Comparison of ENCODE assay signal across 10 cellular contexts in the genomic region with DNA sequence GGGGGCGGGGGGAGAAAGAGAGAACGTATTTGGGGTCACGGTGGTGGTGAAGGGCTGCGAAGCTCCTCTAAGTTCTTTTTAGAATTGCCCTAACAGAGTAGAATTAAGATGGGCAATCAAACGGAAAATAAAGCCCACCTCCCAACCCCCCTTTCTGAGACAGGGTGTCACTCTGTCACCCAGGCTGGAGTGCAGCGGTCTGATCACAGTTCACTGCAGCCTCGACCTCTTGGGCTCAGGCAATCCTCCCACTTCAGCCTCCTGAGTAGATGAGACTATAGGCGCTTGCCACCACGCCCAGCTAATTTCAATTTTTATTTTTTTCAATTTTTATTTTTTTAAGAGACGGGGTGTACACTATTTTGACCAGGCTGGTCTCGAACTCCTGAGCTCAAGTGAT. TPM values are rescaled to one million over a fixed set of nuclear protein-coding genes. Genes with fewer than 3 reads are reported as not detected.
DNase-seq lines count a peak whose midpoint lies in the region; ATAC-seq and TF ChIP-seq lines count a peak whose summit lies in the region.
"Had no signal": no experiment of that assay in that cellular context is flagged by ENCODE, and none has a peak within 500 bp of the region (broad histone marks: within the 10 kb centered on the region; RNA-seq: fewer than 3 reads in every experiment).

No MANE protein-coding gene starts in this region.

- peaks cover 12% of the 10 kb centered on the region; the same call in 1 of the 2 replicates for H3F3A ChIP-seq in GM23338 (replicated peaks; ENCODE audit: low read depth)

- peak overlapping the region; percentile 87 for H3K4me3 Mint-ChIP-seq in GM23338

- H3K4me1 Mint-ChIP-seq in GM23338, result peaks cover 39% of the 10 kb centered on the region

- H3K4me2 ChIP-seq in GM23338, result peak overlapping the region; percentile 100
- H3K4me2 ChIP-seq in skeletal muscle satellite cell (ENCODE audit: low read length), result peak overlapping the region; percentile 83
- H3K4me2 ChIP-seq: KMS-11 had no signal

- H3K27ac ChIP-seq in GM23338 (ENCODE audit: low read depth), result peak overlapping the region; percentile 92
- H3K27ac ChIP-seq: KMS-11 had no signal

- no peak overlapping the region for H3K27ac Mint-ChIP-seq in GM23338

- H3K9ac ChIP-seq in skeletal muscle satellite cell (ENCODE audit: low read depth, low read length), result peak overlapping the region; percentile 98
- H3K9ac ChIP-seq: KMS-11 had no signal

- H2AFZ ChIP-seq in GM23338, result peak overlapping the region; percentile 79

- TF ChIP-seq CTCF in GM23338 (conservative IDR thresholded peaks at IDR 0.05; ENCODE audit: low read depth in 2 of 2) (no peak), astrocyte of the cerebellum (IDR thresholded peaks at IDR 0.05; ENCODE audit: low read depth, low read length, missing control alignments) (no peak)

- no peaks in the 10 kb centered on the region; the same call in 2 of the 3 replicates for H3K9me3 Mint-ChIP-seq in GM23338

- H3K27me3 ChIP-seq in GM23338 (ENCODE audit: insufficient read depth), result peaks cover 34% of the 10 kb centered on the region
- H3K27me3 ChIP-seq in skeletal muscle satellite cell (ENCODE audit: control insufficient read depth, insufficient read depth, low read length), result no peaks in the 10 kb centered on the region

- H3K27me3 Mint-ChIP-seq in GM23338 (ENCODE audit: insufficient read depth, low read depth, poor library complexity), result peaks cover 33% of the 10 kb centered on the region

- no peaks in the 10 kb centered on the region for H3K36me3 ChIP-seq in GM23338 (ENCODE audit: insufficient read depth)
- H3K36me3 ChIP-seq in skeletal muscle satellite cell (ENCODE audit: insufficient read depth, low read length), result peaks cover 8% of the 10 kb centered on the region

- in situ Hi-C loops in astrocyte of the cerebellum (cut with HindIII; ENCODE audit: low sequenced_read_pairs), result loop anchor here (5.0 kb wide), 1 partner anchor 94 kb away; no protein-coding TSS in a partner anchor

- peaks cover 7% of the 10 kb centered on the region for H4K20me1 ChIP-seq in GM23338 (replicated peaks; ENCODE audit: insufficient read depth)

- peaks cover 3% of the 10 kb centered on the region; the same call in 2 of the 3 replicates for H3K36me3 Mint-ChIP-seq in GM23338 (ENCODE audit: low read depth)

- no peaks in the 10 kb centered on the region for H3K9me2 ChIP-seq in GM23338 (ENCODE audit: insufficient read depth)

- DNase-seq in GM23338 (ENCODE audit: low spot score), result no peak
- no peak for DNase-seq in astrocyte of the cerebellum (ENCODE audit: low read depth)
- no peak for DNase-seq in NCI-H774 (lab: John Stamatoyannopoulos, UW)
- DNase-seq: DND-41 had no signal

- peak overlapping the region; percentile 97 for H3K4me3 ChIP-seq in GM23338
- H3K4me3 ChIP-seq in astrocyte of the cerebellum (ENCODE audit: low read depth, low read length), result peak overlapping the region; percentile 100
- H3K4me3 ChIP-seq in iPS-18c (ENCODE audit: insufficient read depth, low read depth, low read length), result peak overlapping the region; percentile 95; the same call in 1 of the 2 replicates
- peak overlapping the region; percentile 100 for H3K4me3 ChIP-seq in skeletal muscle satellite cell (ENCODE audit: low read length)

- no peaks in the 10 kb centered on the region for H3K9me3 ChIP-seq in iPS-18c (ENCODE audit: control insufficient read depth, insufficient read depth, low read length)
- H3K9me3 ChIP-seq in skeletal muscle satellite cell (replicated peaks; ENCODE audit: low read length), result no peaks in the 10 kb centered on the region

- H3K4me1 ChIP-seq in GM23338 (ENCODE audit: insufficient read depth), result peaks cover 37% of the 10 kb centered on the region
- H3K4me1 ChIP-seq in skeletal muscle satellite cell (ENCODE audit: control insufficient read depth, insufficient read depth, low read length), result peaks cover 36% of the 10 kb centered on the region

- ATAC-seq in GM23338 (no peak), GM19397 (IDR thresholded peaks at IDR 0.05; ENCODE audit: unreplicated experiment) (no peak), HG03439 (IDR thresholded peaks at IDR 0.05; ENCODE audit: unreplicated experiment) (no peak), HG03135 (IDR thresholded peaks at IDR 0.05; ENCODE audit: unreplicated experiment) (no peak)

- H3K79me2 ChIP-seq in GM23338 (replicated peaks; ENCODE audit: insufficient read depth), result peaks cover 8% of the 10 kb centered on the region

TF ChIP-seq in GM23338, 12 proteins besides CTCF, POLR2A, EP300 and RAD21 (continues in another document):
- TF ChIP-seq STAT1 (IDR thresholded peaks at IDR 0.05; ENCODE audit: unreplicated experiment), result no peak
- TF ChIP-seq CREB1 (CRISPR knock-in tag; IDR thresholded peaks at IDR 0.05; ENCODE audit: low read depth), result no peak
- TF ChIP-seq ETS1 (IDR thresholded peaks at IDR 0.05), result no peak
- TF ChIP-seq EZH2phosphoT487 (IDR thresholded peaks at IDR 0.05; ENCODE audit: unreplicated experiment), result no peak
- no peak for TF ChIP-seq ZNF114 (CRISPR knock-in tag; IDR thresholded peaks at IDR 0.05)

RNA-seq across cellular contexts. Expression of gene CAVIN1, which starts 0.7 kb away (rescaled TPM):
- total RNA-seq in GM23338 (2014; rRNA removed; shearing (Covaris generic)), result 33.3 and 35.7 TPM in 2 replicates
- 18.1 and 20.0 TPM in 2 replicates for polyA plus RNA-seq in GM23338 (2016; fragmentation: Nextera tagmentation; extraction: Ambion mirVana)
- 663 and 678 TPM in 2 replicates for total RNA-seq in skeletal muscle satellite cell (2012; rRNA removed)

RNA-seq across cellular contexts. Expression of gene ATP6V0A1, which starts 34.9 kb away (rescaled TPM):
- 42.3 and 42.8 TPM in 2 replicates for total RNA-seq in GM23338 (2014; rRNA removed; shearing (Covaris generic))
- polyA plus RNA-seq in GM23338 (2016; fragmentation: Nextera tagmentation; extraction: Ambion mirVana), result 23.9 and 25.8 TPM in 2 replicates
- total RNA-seq in skeletal muscle satellite cell (2012; rRNA removed), result 31.2 and 43.6 TPM in 2 replicates

RNA-seq across cellular contexts. Expression of gene STAT3, which starts 35.5 kb away (rescaled TPM):
- total RNA-seq in GM23338 (2014; rRNA removed; shearing (Covaris generic)), result 78.0 and 83.2 TPM in 2 replicates
- polyA plus RNA-seq in GM23338 (2016; fragmentation: Nextera tagmentation; extraction: Ambion mirVana), result 41.7 and 49.5 TPM in 2 replicates
- 67.7 and 76.2 TPM in 2 replicates for total RNA-seq in skeletal muscle satellite cell (2012; rRNA removed)
